16 cellular contexts compared by ENCODE assay signal in the genomic region with DNA sequence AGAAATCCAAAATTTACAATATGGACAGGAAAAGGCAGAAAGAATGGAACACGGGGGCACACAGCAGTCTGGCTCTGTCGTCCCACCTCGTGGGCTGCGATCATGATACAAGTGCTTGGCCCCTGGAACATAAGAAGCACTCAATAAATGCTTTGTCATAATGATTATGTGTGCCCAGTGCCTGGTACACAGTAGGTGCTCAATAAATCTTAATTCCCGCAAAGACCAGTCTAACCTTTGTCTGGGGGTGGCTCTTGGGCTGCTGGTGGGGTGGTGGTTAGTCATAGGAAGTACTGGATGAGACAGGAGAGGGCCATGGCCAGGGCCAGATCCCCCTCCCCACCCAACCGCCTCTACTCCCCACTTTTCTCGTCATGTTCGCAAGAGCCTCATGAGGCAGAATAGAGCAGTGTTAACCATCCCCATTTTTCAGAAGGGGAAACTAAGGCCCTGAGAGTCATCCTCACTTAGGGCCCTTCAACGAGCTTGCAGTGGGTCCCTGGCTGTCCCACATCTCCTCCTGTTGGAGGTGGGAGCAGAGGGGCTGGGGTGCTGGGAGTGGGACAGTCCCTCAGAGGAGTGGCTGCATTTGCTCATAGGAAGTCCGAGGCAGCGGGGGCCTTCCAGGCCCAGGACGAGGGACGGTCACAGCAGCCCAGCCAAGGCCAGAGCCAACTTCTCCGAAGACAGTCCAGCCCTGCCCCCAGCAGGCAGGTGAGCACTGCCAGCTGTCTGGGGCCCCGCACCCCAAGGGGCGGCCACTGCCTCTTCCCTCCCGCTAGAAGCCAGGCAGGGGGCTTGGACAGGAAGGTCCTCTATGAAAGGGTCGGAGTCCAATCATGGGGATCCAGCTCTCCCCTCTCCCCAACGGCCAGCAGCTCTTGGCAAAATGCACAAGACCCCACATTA. TPM values are rescaled to one million over a fixed set of nuclear protein-coding genes. Genes with fewer than 3 reads are reported as not detected.
"Had no signal": no experiment of that assay in that cellular context is flagged by ENCODE, and none has a peak within 500 bp of the region (broad histone marks: within the 10 kb centered on the region; RNA-seq: fewer than 3 reads in every experiment).

No MANE protein-coding gene starts in this region.

- H3K27ac Mint-ChIP-seq: activated naive CD4-positive, alpha-beta T cell treated with anti-CD3 and anti-CD28 coated beads, Interleukin-2, amount 50 U/mL, for 24 hours had no signal

- H3K4me3 ChIP-seq: lower lobe of right lung, pancreas, smooth muscle cell, thoracic aorta had no signal

- H3K27ac ChIP-seq: thoracic aorta had no signal

- H3K27me3 ChIP-seq: pancreas had no signal

- DNase-seq: activated CD4-positive, alpha-beta T cell treated with anti-CD3 and anti-CD28 coated beads, Interleukin-2, amount 50 U/mL, for 1 hour; activated CD4-positive, CD25-positive, alpha-beta regulatory T cell treated with anti-CD3 and anti-CD28 coated beads, Interleukin-2, amount 50 U/mL, for 72 hours; activated CD8-positive, alpha-beta memory T cell treated with anti-CD3 and anti-CD28 coated beads, Interleukin-2, amount 50 U/mL, for 4 hours; activated effector memory CD4-positive, alpha-beta T cell treated with anti-CD3 and anti-CD28 coated beads, Interleukin-2, amount 50 U/mL, for 16 hours; activated T-cell treated with anti-CD3 and anti-CD28 coated beads, Interleukin-2, amount 50 U/mL, for 4 hours; effector memory CD8-positive, alpha-beta T cell; lower lobe of right lung; stimulated activated CD4-positive, alpha-beta T cell treated with anti-CD3 and anti-CD28 coated beads, Interleukin-4, amount 100 ng/mL, for 1 hour; T-helper 2 cell had no signal

- H3K9me3 Mint-ChIP-seq: activated naive CD4-positive, alpha-beta T cell treated with anti-CD3 and anti-CD28 coated beads, Interleukin-2, amount 50 U/mL, for 24 hours; activated T-cell treated with anti-CD3 and anti-CD28 coated beads, Interleukin-2, amount 50 U/mL, for 4 hours; effector memory CD8-positive, alpha-beta T cell had no signal

- H3K36me3 Mint-ChIP-seq: activated naive CD4-positive, alpha-beta T cell treated with anti-CD3 and anti-CD28 coated beads, Interleukin-2, amount 50 U/mL, for 24 hours had no signal

- H3K4me1 Mint-ChIP-seq: activated naive CD4-positive, alpha-beta T cell treated with anti-CD3 and anti-CD28 coated beads, Interleukin-2, amount 50 U/mL, for 24 hours had no signal

- H3K27me3 Mint-ChIP-seq: activated naive CD4-positive, alpha-beta T cell treated with anti-CD3 and anti-CD28 coated beads, Interleukin-2, amount 50 U/mL, for 24 hours had no signal

- FAIRE-seq: bronchial epithelial cell, islet of Langerhans, pancreas had no signal

- H3K4me2 ChIP-seq: smooth muscle cell had no signal

- ATAC-seq: activated T-cell treated with anti-CD3 and anti-CD28 coated beads, Interleukin-2, amount 50 U/mL, for 4 hours; effector memory CD8-positive, alpha-beta T cell had no signal

- H3K4me3 Mint-ChIP-seq: activated naive CD4-positive, alpha-beta T cell treated with anti-CD3 and anti-CD28 coated beads, Interleukin-2, amount 50 U/mL, for 24 hours; activated T-cell treated with anti-CD3 and anti-CD28 coated beads, Interleukin-2, amount 50 U/mL, for 4 hours; effector memory CD8-positive, alpha-beta T cell had no signal

- H3K9me3 ChIP-seq: lower lobe of right lung, pancreas, thoracic aorta had no signal

- H3K36me3 ChIP-seq: lower lobe of right lung, pancreas, thoracic aorta had no signal

RNA-seq across cellular contexts. Expression of gene LGALS1, which starts 57.5 kb away (rescaled TPM):
- polyA plus RNA-seq: neural cell had no signal
